ENCODE assay signal across 18 cellular contexts in the genomic region with DNA sequence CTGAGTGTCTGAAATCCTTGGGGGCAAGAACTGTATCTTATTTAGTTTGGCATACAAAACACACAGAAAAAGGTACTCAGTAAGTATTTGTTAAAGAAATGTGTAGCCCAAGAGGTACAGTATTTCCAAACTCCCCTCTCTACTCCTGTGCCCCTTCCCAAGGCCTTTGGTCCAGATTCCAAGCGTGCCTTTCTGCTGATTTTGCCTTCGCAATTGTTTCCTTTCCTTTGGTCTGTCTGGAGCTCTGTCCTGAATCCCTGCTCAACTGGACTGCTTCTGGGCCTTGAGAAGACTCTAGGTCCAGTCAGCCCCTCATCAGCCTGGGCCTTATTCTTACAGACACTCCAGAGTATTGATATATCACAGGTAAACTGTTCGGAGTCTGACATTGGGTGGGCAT.
"Had no signal": no experiment of that assay in that cellular context is flagged by ENCODE, and none has a peak within 500 bp of the region (broad histone marks: within the 10 kb centered on the region; RNA-seq: fewer than 3 reads in every experiment).

No MANE protein-coding gene starts in this region.

- ATAC-seq: activated CD8-positive, alpha-beta T cell treated with anti-CD3 and anti-CD28 coated beads, Interleukin-2, amount 10 ng/mL, durations not matched to agents 7 days and 5 days; gastroesophageal sphincter; heart left ventricle; mucosa of descending colon; naive thymus-derived CD4-positive, alpha-beta T cell; SK-N-SH treated with all-trans-retinoic acid at 6 μM for 48 hours; stimulated activated effector memory CD8-positive, alpha-beta T cell treated with anti-CD3 and anti-CD28 coated beads, Interleukin-12 subunit alpha, Interleukin-12 subunit beta, amount 100 ng/mL, for 72 hours had no signal

- DNase-seq: activated CD4-positive, alpha-beta T cell treated with anti-CD3 and anti-CD28 coated beads, Interleukin-2, amount 10 ng/mL, durations not matched to agents 7 days and 5 days; activated CD8-positive, alpha-beta T cell treated with anti-CD3 and anti-CD28 coated beads, Interleukin-2, amount 10 ng/mL, durations not matched to agents 7 days and 5 days; activated effector memory CD4-positive, alpha-beta T cell treated with Interleukin-2 at 50 U/mL for 16 hours; activated naive CD4-positive, alpha-beta T cell treated with anti-CD3 and anti-CD28 coated beads, Interleukin-2, amount 50 U/mL, for 16 hours; activated T-cell treated with anti-CD3 and anti-CD28 coated beads, Interleukin-2, amount 50 U/mL, for 48 hours; endodermal cell; heart left ventricle; mucosa of descending colon; naive thymus-derived CD4-positive, alpha-beta T cell; small intestine; stimulated activated CD4-positive, alpha-beta T cell treated with anti-CD3 and anti-CD28 coated beads, Interleukin-4, amount 100 ng/mL, for 1 hour; stomach; T-helper 1 cell; T1000; testis had no signal
